Comparison of ENCODE assay signal across 23 cellular contexts in the genomic region with DNA sequence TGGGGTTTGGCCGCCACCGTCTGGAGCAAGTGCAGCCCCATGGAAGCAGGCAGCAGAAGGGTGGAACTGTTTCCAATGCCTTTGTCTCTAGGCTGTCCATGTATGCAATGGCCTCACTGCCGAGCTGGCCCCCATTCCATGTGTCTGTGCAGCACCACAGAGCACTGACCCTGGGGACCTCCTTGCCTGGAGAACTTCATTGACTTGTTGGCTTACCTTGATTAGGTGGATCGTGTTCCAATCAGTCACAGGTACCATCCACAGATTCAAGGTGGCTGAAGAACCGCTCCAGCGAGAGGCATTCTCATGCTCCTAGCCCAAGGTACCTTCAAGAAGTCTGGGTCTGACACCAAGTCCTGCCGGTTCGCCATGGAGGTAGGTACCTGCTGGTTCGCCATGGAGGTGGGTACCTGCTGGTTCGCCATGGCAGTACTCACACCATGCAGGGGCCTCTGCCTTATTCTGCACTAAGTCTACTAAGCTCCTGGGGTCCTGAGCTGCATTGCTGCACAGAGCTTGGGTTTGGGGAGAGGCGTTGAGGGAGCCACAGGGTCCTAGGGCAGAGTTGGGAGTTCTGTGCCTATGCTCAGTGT.
DNase-seq lines count a peak whose midpoint lies in the region; ATAC-seq, FAIRE-seq and TF ChIP-seq lines count a peak whose summit lies in the region.
"Had no signal": no experiment of that assay in that cellular context is flagged by ENCODE, and none has a peak within 500 bp of the region (broad histone marks: within the 10 kb centered on the region; RNA-seq: fewer than 3 reads in every experiment).

No MANE protein-coding gene starts in this region.

- peaks cover 2% of the 10 kb centered on the region for H3K27me3 Mint-ChIP-seq in endodermal cell (ENCODE audit: insufficient read depth)
- H3K27me3 Mint-ChIP-seq: CD4-positive, alpha-beta memory T cell had no signal

- H3K27me3 ChIP-seq in right atrium auricular region (no peaks in the 10 kb centered on the region), right cardiac atrium (ENCODE audit: control insufficient read depth, insufficient read depth) (no peaks in the 10 kb centered on the region), endodermal cell (ENCODE audit: control insufficient read depth, insufficient read depth, low read length, poor library complexity, severe bottlenecking) (no peaks in the 10 kb centered on the region), heart left ventricle (no peaks in the 10 kb centered on the region)
- H3K27me3 ChIP-seq: BE2C; BLaER1 treated with 17β-estradiol and CSF1 and Interleukin-3, amounts not matched to agents 10 nM and 100 nM had no signal

- TF ChIP-seq POLR2A in heart left ventricle (IDR thresholded peaks at IDR 0.05) = no peak

- H3K9me3 ChIP-seq in right atrium auricular region (no peaks in the 10 kb centered on the region), right cardiac atrium (ENCODE audit: control insufficient read depth, low read length) (peaks cover 4% of the 10 kb centered on the region), endodermal cell (ENCODE audit: control insufficient read depth, low read length) (no peaks in the 10 kb centered on the region), heart left ventricle (peaks cover 0 to 17% (median 0%) of the 10 kb centered on the region in 12 donors)
- H3K9me3 ChIP-seq: A549, BE2C had no signal

- TF ChIP-seq CTCF in right atrium auricular region (IDR thresholded peaks at IDR 0.05) = no peak
- TF ChIP-seq CTCF in endodermal cell (conservative IDR thresholded peaks at IDR 0.05) = no peak
- no peak for TF ChIP-seq CTCF in heart left ventricle (IDR thresholded peaks at IDR 0.05)

- intact Hi-C loops in right cardiac atrium (cut with DNase I) (no loop called here), heart left ventricle (cut with DNase I) (loop anchor here in 1 of 10 donors (5.0 kb wide), 1 partner anchor 495 kb away; no protein-coding TSS in a partner anchor)

- H3K4me1 Mint-ChIP-seq in endodermal cell = no peaks in the 10 kb centered on the region
- H3K4me1 Mint-ChIP-seq: CD4-positive, alpha-beta memory T cell; GM23338; H9 had no signal

- H3K27ac Mint-ChIP-seq in endodermal cell = no peak overlapping the region
- H3K27ac Mint-ChIP-seq: GM23338, H9 had no signal

- H3K36me3 ChIP-seq in right atrium auricular region (no peaks in the 10 kb centered on the region), endodermal cell (ENCODE audit: control insufficient read depth, insufficient read depth, low read length) (no peaks in the 10 kb centered on the region), heart left ventricle (no peaks in the 10 kb centered on the region)
- H3K36me3 ChIP-seq: BE2C; BLaER1 treated with 17β-estradiol and CSF1 and Interleukin-3, amounts not matched to agents 10 nM and 100 nM had no signal

- WGBS in right cardiac atrium = 90% methylated on average over 11 of the region's 11 CpGs
- WGBS in endodermal cell (ENCODE audit: insufficient coverage in 1 of 2, insufficient read length in 1 of 2), 2 experiments = 95 to 97% methylated on average over 11 of the region's 11 CpGs
- 87 to 94% (median 92%) methylated on average over 9 to 11 of the region's 11 CpGs for WGBS in heart left ventricle, 4 donors

- peak; percentile 53 for DNase-seq in right atrium auricular region (ENCODE audit: low spot score)
- DNase-seq in right cardiac atrium = no peak
- peak; percentile 29 for DNase-seq in endodermal cell
- peak; percentile 2 for DNase-seq in urothelium cell line (ENCODE audit: low spot score)
- no peak for DNase-seq in NCI-H146 (lab: John Stamatoyannopoulos, UW)
- no peak for DNase-seq in heart left ventricle
- DNase-seq: 8988T; ACHN; AML-193; BE2C; Calu3; CD4-positive, alpha-beta memory T cell; COR-L47; DMS53; DMS79 treated with DMSO at 0.1 percent for 48 hours; GF-D8; H9 had no signal

- peak; percentile 52 for FAIRE-seq in urothelium cell line (lab: Jason Lieb, UNC)
- FAIRE-seq: A549, GM12891, GM18507 had no signal

- H3K4me1 ChIP-seq in right atrium auricular region = no peaks in the 10 kb centered on the region
- no peaks in the 10 kb centered on the region for H3K4me1 ChIP-seq in right cardiac atrium (ENCODE audit: control insufficient read depth, insufficient read depth, low read length)
- H3K4me1 ChIP-seq in endodermal cell (ENCODE audit: control insufficient read depth, insufficient read depth, low read length) = no peaks in the 10 kb centered on the region
- no peaks in the 10 kb centered on the region for H3K4me1 ChIP-seq in heart left ventricle
- H3K4me1 ChIP-seq: A549; BE2C; BLaER1 treated with 17β-estradiol and CSF1 and Interleukin-3, amounts not matched to agents 10 nM and 100 nM had no signal

- ATAC-seq in right cardiac atrium (no peak), heart left ventricle (no peak)
- ATAC-seq: A549, GM23338, HCT116 had no signal

- no peak overlapping the region for H3K9ac ChIP-seq in endodermal cell (ENCODE audit: extremely low read depth, low read length, poor library complexity, severe bottlenecking)
- H3K9ac ChIP-seq: BLaER1 treated with 17β-estradiol and CSF1 and Interleukin-3, amounts not matched to agents 10 nM and 100 nM had no signal

- H3K27ac ChIP-seq in right atrium auricular region (no peak overlapping the region), right cardiac atrium (ENCODE audit: low read length) (no peak overlapping the region), endodermal cell (ENCODE audit: low read depth, low read length) (no peak overlapping the region), heart left ventricle (no peak overlapping the region)
- H3K27ac ChIP-seq: A549; BLaER1 treated with 17β-estradiol and CSF1 and Interleukin-3, amounts not matched to agents 10 nM and 100 nM had no signal

- no peak overlapping the region for H3K4me3 ChIP-seq in right atrium auricular region
- no peak overlapping the region for H3K4me3 ChIP-seq in right cardiac atrium (ENCODE audit: low read length)
- no peak overlapping the region for H3K4me3 ChIP-seq in endodermal cell (ENCODE audit: low read length)
- H3K4me3 ChIP-seq in heart left ventricle = no peak overlapping the region
- H3K4me3 ChIP-seq: A549; BLaER1 treated with 17β-estradiol and CSF1 and Interleukin-3, amounts not matched to agents 10 nM and 100 nM; GM23338 had no signal

- peaks cover 2% of the 10 kb centered on the region for H3K36me3 Mint-ChIP-seq in endodermal cell (ENCODE audit: low read depth)

- peaks cover 32% of the 10 kb centered on the region for H3K9me3 Mint-ChIP-seq in endodermal cell

- no peak overlapping the region for H3K4me3 Mint-ChIP-seq in endodermal cell
- H3K4me3 Mint-ChIP-seq: CD4-positive, alpha-beta memory T cell; GM23338; H9 had no signal

Comparison
In these comparisons a context has a peak if more than half of its experiments do, and no peak if none do; other contexts are left out.
1. DNase-seq: peak in right atrium auricular region (single experiment), endodermal cell (single experiment) and urothelium cell line (single experiment); none in right cardiac atrium (0 of 3), NCI-H146 (single experiment) and heart left ventricle (0 of 5).